In genomic region chr4:89836031-89836777, GRCh38 we compare ENCODE assay signal across 8 cellular contexts. TPM values are rescaled to one million over a fixed set of nuclear protein-coding genes. Genes with fewer than 3 reads are reported as not detected.
DNase-seq lines count a peak whose midpoint lies in the region; ATAC-seq and TF ChIP-seq lines count a peak whose summit lies in the region.

No MANE protein-coding gene starts in this region.

- CTCF ChIA-PET in T-cell (lab: Charles Lee) = no interaction called here

- no peak for ATAC-seq in T-cell (replicated peaks in 1 of 4)
- ATAC-seq in GM21390 (IDR thresholded peaks at IDR 0.05; ENCODE audit: unreplicated experiment) = no peak
- no peak for ATAC-seq in GM19023 (IDR thresholded peaks at IDR 0.05; ENCODE audit: unreplicated experiment)
- ATAC-seq in GM18502 (IDR thresholded peaks at IDR 0.05; ENCODE audit: poor library complexity, unreplicated experiment) = no peak

- peaks cover 37 to 53% of the 10 kb centered on the region in 2 donors for H3K27me3 Mint-ChIP-seq in T-cell

- no peak overlapping the region for H3K27ac Mint-ChIP-seq in T-cell

- peak overlapping the region; percentile 37 to 84 (median 54) for H3K4me3 Mint-ChIP-seq in T-cell

- H3K36me3 Mint-ChIP-seq in T-cell = no peaks in the 10 kb centered on the region

- H3K4me1 Mint-ChIP-seq in T-cell = peaks cover 19 to 28% (median 25%) of the 10 kb centered on the region in 3 donors

- no peak for TF ChIP-seq CTCF in GM20000 (IDR thresholded peaks at IDR 0.05; ENCODE audit: extremely low read depth, missing control alignments)

- DNase-seq in GM20000 (ENCODE audit: low spot score) = peak; percentile 24
- no peak for DNase-seq in T-cell
- DNase-seq in fibroblast of peridontal ligament (ENCODE audit: extremely low read depth) = peak; percentile 10
- DNase-seq in occipital lobe (lab: John Stamatoyannopoulos, UW) = peak; percentile 26
- DNase-seq in ureter (ENCODE audit: low spot score) = no peak

- no peaks in the 10 kb centered on the region for H3K9me3 Mint-ChIP-seq in T-cell

- POLR2A ChIA-PET in T-cell (lab: Charles Lee) = no interaction called here

RNA-seq across cellular contexts. Expression of gene SNCA, which starts 0.8 kb away (rescaled TPM):
- total RNA-seq in T-cell (under 1 TPM in 4 of 5 donors, not detected in 1; 0.25 to 0.90 (median 0.62) TPM), occipital lobe (96.4 TPM), ureter (5.3 TPM)

RNA-seq across cellular contexts. Expression of gene MMRN1, which starts 58.5 kb away (rescaled TPM):
- total RNA-seq in T-cell = under 1 TPM; 0.16 to 0.61 (median 0.30) TPM
- total RNA-seq in occipital lobe = 2.5 TPM
- total RNA-seq in ureter = 32.3 TPM

Comparison
In these comparisons a context has a peak if more than half of its experiments do, and no peak if none do; other contexts are left out.
1. DNase-seq: peak in GM20000 (single experiment), fibroblast of peridontal ligament (single experiment) and occipital lobe (single experiment); none in T-cell (0 of 34) and ureter (single experiment).
2. RNA of gene SNCA, which starts 0.8 kb away (total RNA-seq): 96.4 TPM in occipital lobe (single experiment); 5.3 TPM in ureter (single experiment) and 0.25 to 0.90 TPM in T-cell; every median in the first group is over 10 times any median in the second.